In the genomic region with DNA sequence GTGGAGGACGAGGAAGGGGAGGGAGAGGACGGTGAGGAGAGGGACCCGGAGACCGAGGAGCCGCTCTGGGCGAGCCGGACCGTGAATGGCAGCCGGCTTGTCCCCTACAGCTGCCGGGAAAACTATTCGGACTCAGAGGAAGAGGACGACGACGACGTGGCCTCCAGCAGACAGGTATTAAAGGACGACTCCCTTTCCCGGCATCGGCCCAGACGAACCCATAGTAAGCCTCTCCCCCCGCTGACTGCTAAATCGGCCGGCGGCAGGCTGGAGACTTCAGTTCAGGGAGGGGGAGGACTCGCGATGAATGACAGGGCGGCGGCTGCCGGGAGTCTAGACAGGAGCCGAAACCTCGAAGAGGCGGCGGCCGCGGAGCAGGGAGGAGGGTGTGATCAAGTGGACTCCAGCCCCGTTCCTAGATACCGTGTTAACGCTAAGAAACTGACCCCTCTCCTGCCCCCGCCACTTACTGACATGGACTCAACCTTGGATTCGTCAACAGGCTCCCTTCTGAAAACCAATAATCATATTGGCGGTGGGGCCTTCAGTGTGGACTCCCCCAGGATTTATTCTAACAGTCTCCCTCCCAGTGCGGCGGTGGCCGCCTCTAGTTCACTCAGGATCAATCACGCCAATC, we compare ENCODE assay signal across 8 cellular contexts. TPM values are rescaled to one million over a fixed set of nuclear protein-coding genes. Genes with fewer than 3 reads are reported as not detected.
DNase-seq lines count a peak whose midpoint lies in the region; ATAC-seq and TF ChIP-seq lines count a peak whose summit lies in the region.

No MANE protein-coding gene starts in this region.

- H3K4me3 ChIP-seq in Caco-2 (ENCODE audit: low read depth, low read length) (peak overlapping the region; percentile 58), HL-60 (replicated peaks; ENCODE audit: insufficient read depth, low read length) (peak overlapping the region; percentile 77), SJSA1 (peak overlapping the region; percentile 87), heart left ventricle (peak overlapping the region; percentile 78 to 99 (median 96))

- CTCF ChIA-PET in Caco-2 (lab: Charles Lee): interaction anchor here (1.7 kb wide), 1 partner anchor 62 kb away, joined by 18 read pairs; no protein-coding TSS in a partner anchor

- TF ChIP-seq CTCF in Caco-2 (IDR thresholded peaks at IDR 0.05; ENCODE audit: insufficient read depth in 1 of 2, low read depth in 1 of 2, low read length in 1 of 2, severe bottlenecking in 1 of 2, unreplicated experiment in 1 of 2) (no peak), HL-60 (IDR thresholded peaks at IDR 0.05; ENCODE audit: insufficient read depth, low read length) (no peak), heart left ventricle (IDR thresholded peaks at IDR 0.05) (no peak)

- ATAC-seq in GM19463 (IDR thresholded peaks at IDR 0.05; ENCODE audit: unreplicated experiment) (peak; percentile 45), heart left ventricle (peak; percentile 25 to 81 (median 76))

- peak overlapping the region; percentile 97 for H3K27ac Mint-ChIP-seq in Caco-2 (ENCODE audit: unreplicated experiment)
- peak overlapping the region; percentile 78 for H3K27ac Mint-ChIP-seq in activated naive CD8-positive, alpha-beta T cell

- TF ChIP-seq POLR2A in heart left ventricle (IDR thresholded peaks at IDR 0.05): peak in 1 of 2 donors; percentile 21

- no peaks in the 10 kb centered on the region for H3K27me3 Mint-ChIP-seq in Caco-2 (ENCODE audit: insufficient read depth, unreplicated experiment)
- H3K27me3 Mint-ChIP-seq in activated naive CD8-positive, alpha-beta T cell: peaks cover 2% of the 10 kb centered on the region

- intact Hi-C loops in Caco-2 (cut with micrococcal nuclease; ENCODE audit: unreplicated experiment): loop anchor here (1.0 kb wide), 1 partner anchor 12 kb away; no protein-coding TSS in a partner anchor
- intact Hi-C loops in heart left ventricle (cut with DNase I): loop anchor here in 5 of 10 donors (2.0 to 10.0 kb wide), 3 partner anchors 37 to 62 kb away; no protein-coding TSS in a partner anchor
- intact Hi-C loops in posterior vena cava (cut with DNase I): no loop called here

- DNase-seq in Caco-2: peak; percentile 68 to 69
- DNase-seq in HL-60 (ENCODE audit: low read depth in 1 of 2, low spot score in 1 of 2): peak in 1 of 2 experiments; percentile 61
- DNase-seq in SJSA1 (ENCODE audit: low read depth in 1 of 2, low spot score in 2 of 2): peak; percentile 61 to 70
- peak; percentile 49 to 88 (median 65) for DNase-seq in heart left ventricle
- DNase-seq in posterior vena cava (ENCODE audit: low spot score): peak; percentile 91
- peak; percentile 56 for DNase-seq in ureter (ENCODE audit: low spot score)

- no TSS peak for BruUV-seq in Caco-2 (replicated peaks; lab: Mats Ljungman, UMichigan)

- H3K4me1 ChIP-seq in Caco-2: peaks cover 34% of the 10 kb centered on the region
- H3K4me1 ChIP-seq in SJSA1 (replicated peaks): peaks cover 18% of the 10 kb centered on the region
- peaks cover 0 to 56% (median 47%) of the 10 kb centered on the region in 12 donors for H3K4me1 ChIP-seq in heart left ventricle

- H3K27ac ChIP-seq in HL-60 (replicated peaks): peak overlapping the region; percentile 77
- H3K27ac ChIP-seq in SJSA1: peak overlapping the region; percentile 83
- H3K27ac ChIP-seq in heart left ventricle: peak overlapping the region; percentile 88 to 97 (median 94)

- peak overlapping the region; percentile 92 for H3K4me3 Mint-ChIP-seq in Caco-2 (ENCODE audit: unreplicated experiment)
- H3K4me3 Mint-ChIP-seq in activated naive CD8-positive, alpha-beta T cell: peak overlapping the region; percentile 98

- POLR2A ChIA-PET in Caco-2 (lab: Charles Lee): interaction anchor here (1.6 kb wide), 1 partner anchor 280 kb away, joined by 5 read pairs; no protein-coding TSS in a partner anchor

- H3K9me3 ChIP-seq in Caco-2 (no peaks in the 10 kb centered on the region), SJSA1 (replicated peaks) (no peaks in the 10 kb centered on the region), heart left ventricle (no peaks in the 10 kb centered on the region)

- WGBS in heart left ventricle, 4 donors: 0 to 2% (median 1%) methylated on average over 26 to 44 of the region's 44 CpGs

- peaks cover 11% of the 10 kb centered on the region for H3K4me1 Mint-ChIP-seq in Caco-2 (ENCODE audit: low read depth, unreplicated experiment)
- H3K4me1 Mint-ChIP-seq in activated naive CD8-positive, alpha-beta T cell (ENCODE audit: low read depth): peaks cover 38% of the 10 kb centered on the region

- no peaks in the 10 kb centered on the region for H3K9me3 Mint-ChIP-seq in Caco-2 (ENCODE audit: unreplicated experiment)
- no peaks in the 10 kb centered on the region for H3K9me3 Mint-ChIP-seq in activated naive CD8-positive, alpha-beta T cell (ENCODE audit: low read depth)

- H3K36me3 Mint-ChIP-seq in Caco-2 (ENCODE audit: insufficient read depth, unreplicated experiment): peaks cover 15% of the 10 kb centered on the region
- peaks cover 2% of the 10 kb centered on the region for H3K36me3 Mint-ChIP-seq in activated naive CD8-positive, alpha-beta T cell

- peaks cover 2% of the 10 kb centered on the region for H3K36me3 ChIP-seq in Caco-2 (ENCODE audit: control insufficient read depth, insufficient read depth, low read length)
- peaks cover 43% of the 10 kb centered on the region for H3K36me3 ChIP-seq in SJSA1
- H3K36me3 ChIP-seq in heart left ventricle: peaks cover 0 to 14% (median 3%) of the 10 kb centered on the region in 9 donors

- no peaks in the 10 kb centered on the region for H3K27me3 ChIP-seq in Caco-2 (replicated peaks; ENCODE audit: control insufficient read depth, insufficient read depth, low read length)
- H3K27me3 ChIP-seq in HL-60 (ENCODE audit: insufficient read depth, poor library complexity, severe bottlenecking): no peaks in the 10 kb centered on the region
- no peaks in the 10 kb centered on the region for H3K27me3 ChIP-seq in SJSA1 (replicated peaks)
- no peaks in the 10 kb centered on the region for H3K27me3 ChIP-seq in heart left ventricle

RNA-seq across cellular contexts. Expression of a gene that starts 1.0 kb away (rescaled TPM):
- total RNA-seq in Caco-2 (2022) (35.2 and 35.8 TPM in 2 replicates), heart left ventricle (10 to 100 TPM; 10.8 to 19.9 (median 13.2) TPM), posterior vena cava (10 to 100 TPM; 23.9 to 27.2 TPM), ureter (27.5 TPM)
- 30.7 and 34.0 TPM in 2 replicates for total RNA-seq in SJSA1 (2014; rRNA removed; shearing (Covaris generic))
- 1 to 10 TPM; 4.9 to 9.4 TPM for polyA plus RNA-seq in heart left ventricle

RNA-seq across cellular contexts. Expression of a gene that starts 49.3 kb away (rescaled TPM):
- total RNA-seq in Caco-2 (2022) (not detected in 2 replicates), heart left ventricle (not detected), posterior vena cava (under 1 TPM; 0.46 to 0.76 TPM), ureter (0.29 TPM)
- not detected in 2 replicates for total RNA-seq in SJSA1 (2014; rRNA removed; shearing (Covaris generic))
- under 1 TPM in 1 of 2 donors, not detected in 1; 0.08 TPM for polyA plus RNA-seq in heart left ventricle
